ENCODE assay signal across 13 cellular contexts in the genomic region with DNA sequence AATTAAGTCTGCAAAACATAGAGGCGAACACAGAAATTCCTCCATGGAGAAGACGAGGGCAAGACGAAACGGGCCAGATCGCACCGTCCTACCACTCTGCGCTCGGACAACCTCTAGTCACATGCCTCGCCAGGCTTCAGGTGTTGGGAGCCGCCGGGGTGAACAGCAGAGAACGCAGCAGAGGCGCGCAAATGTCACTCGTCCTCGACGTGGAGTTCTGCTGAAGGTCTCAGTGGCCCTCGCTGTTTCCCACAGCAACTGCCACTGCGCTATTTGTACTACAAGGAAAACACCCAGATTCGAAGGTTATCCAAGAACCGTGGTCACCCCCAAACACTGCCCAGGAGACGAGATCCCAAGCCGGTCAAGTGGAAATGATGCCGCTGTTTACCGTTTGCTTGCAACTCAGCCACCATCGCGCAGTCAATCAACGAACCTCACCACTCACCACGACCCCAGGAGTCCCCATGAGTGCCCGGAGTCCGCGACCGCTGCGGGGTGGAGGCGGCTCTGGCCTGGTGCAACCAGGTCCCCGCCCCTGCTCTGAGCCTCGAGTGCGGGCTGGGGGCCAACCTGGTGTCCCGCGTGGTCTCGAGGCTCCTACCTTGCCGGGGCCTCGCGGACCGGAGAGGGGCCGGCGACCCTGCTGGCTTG. TPM values are rescaled to one million over a fixed set of nuclear protein-coding genes. Genes with fewer than 3 reads are reported as not detected.
DNase-seq lines count a peak whose midpoint lies in the region; ATAC-seq and TF ChIP-seq lines count a peak whose summit lies in the region.
"Had no signal": no experiment of that assay in that cellular context is flagged by ENCODE, and none has a peak within 500 bp of the region (broad histone marks: within the 10 kb centered on the region; RNA-seq: fewer than 3 reads in every experiment).

No MANE protein-coding gene starts in this region.

- peak overlapping the region; percentile 78 for H3K4me2 ChIP-seq in GM23338

- no peaks in the 10 kb centered on the region for H3K9me3 ChIP-seq in breast epithelium
- H3K9me3 ChIP-seq in lower lobe of right lung = no peaks in the 10 kb centered on the region
- no peaks in the 10 kb centered on the region for H3K9me3 ChIP-seq in skeletal muscle tissue (ENCODE audit: control insufficient read depth in 3 of 3, low read length in 3 of 3)
- H3K9me3 ChIP-seq: right lobe of liver had no signal

- H3K9me2 ChIP-seq in GM23338 (ENCODE audit: insufficient read depth) = no peaks in the 10 kb centered on the region

- in situ Hi-C loops in G401 (cut with HindIII; ENCODE audit: low sequenced_read_pairs) = no loop called here

- peaks cover 29% of the 10 kb centered on the region; the same call in 1 of the 2 replicates for H3F3A ChIP-seq in GM23338 (replicated peaks; ENCODE audit: low read depth)

- no peaks in the 10 kb centered on the region; the same call in 1 of the 3 replicates for H3K9me3 Mint-ChIP-seq in GM23338
- H3K9me3 Mint-ChIP-seq: activated CD4-positive, alpha-beta T cell treated with anti-CD3 and anti-CD28 coated beads, Interleukin-2, amount 10 ng/mL, durations not matched to agents 24 days and 14 days; T-helper 1 cell treated with Interleukin-12 subunit alpha and Interleukin-12 subunit beta and Interleukin-4 antibody, amounts not matched to agents 30 μg/mL and 1 μg/mL, for 36 hours had no signal

- TF ChIP-seq CTCF in GM23338 (conservative IDR thresholded peaks at IDR 0.05; ENCODE audit: low read depth in 2 of 2) (no peak), breast epithelium (IDR thresholded peaks at IDR 0.05) (no peak), lower lobe of right lung (IDR thresholded peaks at IDR 0.05) (no peak)

- H3K36me3 ChIP-seq in GM23338 (ENCODE audit: insufficient read depth) (no peaks in the 10 kb centered on the region), breast epithelium (no peaks in the 10 kb centered on the region), lower lobe of right lung (no peaks in the 10 kb centered on the region), skeletal muscle tissue (ENCODE audit: control insufficient read depth in 3 of 3, insufficient read depth in 3 of 3, low read length in 3 of 3) (peaks cover 0 to 2% (median 0%) of the 10 kb centered on the region in 3 donors)
- H3K36me3 ChIP-seq: right lobe of liver had no signal

- H4K20me1 ChIP-seq in GM23338 (replicated peaks; ENCODE audit: insufficient read depth) = peaks cover 40% of the 10 kb centered on the region

- DNase-seq in GM23338 (ENCODE audit: low spot score) (no peak), breast epithelium (ENCODE audit: low spot score in 2 of 2) (no peak), lower lobe of right lung (peak; percentile 51), RPMI8226 (no peak), activated T-cell treated with anti-CD3 and anti-CD28 coated beads for 4 hours (no peak), G401 (ENCODE audit: low spot score) (no peak)
- no peak for DNase-seq in stimulated activated CD4-positive, alpha-beta T cell treated with anti-CD3 and anti-CD28 coated beads, Interleukin-15, amount 100 ng/mL, for 24 hours
- DNase-seq: activated CD4-positive, alpha-beta T cell treated with anti-CD3 and anti-CD28 coated beads, Interleukin-2, amount 10 ng/mL, durations not matched to agents 24 days and 14 days; EL; foreskin fibroblast; right lobe of liver had no signal

- H3K9ac ChIP-seq in skeletal muscle tissue (ENCODE audit: low read depth in 1 of 3, low read length in 3 of 3) = no peak overlapping the region

- peaks cover 100% of the 10 kb centered on the region for H3K79me2 ChIP-seq in GM23338 (replicated peaks; ENCODE audit: insufficient read depth)

- H3K27me3 Mint-ChIP-seq in GM23338 (ENCODE audit: insufficient read depth, low read depth, poor library complexity) = peaks cover 23% of the 10 kb centered on the region

- H3K27me3 ChIP-seq in GM23338 (ENCODE audit: insufficient read depth) (no peaks in the 10 kb centered on the region), breast epithelium (no peaks in the 10 kb centered on the region), lower lobe of right lung (ENCODE audit: low read depth) (no peaks in the 10 kb centered on the region), skeletal muscle tissue (ENCODE audit: control insufficient read depth in 3 of 3, insufficient read depth in 3 of 3, low read length in 3 of 3) (no peaks in the 10 kb centered on the region)

- peak overlapping the region; percentile 98 for H3K27ac ChIP-seq in GM23338 (ENCODE audit: low read depth)
- peak overlapping the region; percentile 87 to 99 for H3K27ac ChIP-seq in breast epithelium
- H3K27ac ChIP-seq in lower lobe of right lung = peak overlapping the region; percentile 61
- H3K27ac ChIP-seq in skeletal muscle tissue (ENCODE audit: low read depth, low read length) = peak overlapping the region; percentile 11
- H3K27ac ChIP-seq: right lobe of liver had no signal

- H3K4me3 ChIP-seq in GM23338 = peak overlapping the region; percentile 90
- peak overlapping the region in 2 of 3 donors; percentile 47 to 61 for H3K4me3 ChIP-seq in breast epithelium
- peak overlapping the region; percentile 46 for H3K4me3 ChIP-seq in lower lobe of right lung
- no peak overlapping the region for H3K4me3 ChIP-seq in skeletal muscle tissue (ENCODE audit: low read length in 3 of 3)
- H3K4me3 ChIP-seq: right lobe of liver had no signal

- peaks cover 79% of the 10 kb centered on the region for H3K4me1 ChIP-seq in GM23338 (ENCODE audit: insufficient read depth)
- peaks cover 9 to 47% of the 10 kb centered on the region in 2 donors for H3K4me1 ChIP-seq in breast epithelium
- H3K4me1 ChIP-seq in lower lobe of right lung = peaks cover 94% of the 10 kb centered on the region
- H3K4me1 ChIP-seq in skeletal muscle tissue (ENCODE audit: control insufficient read depth in 3 of 3, insufficient read depth in 3 of 3, low read length in 3 of 3) = peaks cover 73 to 91% (median 81%) of the 10 kb centered on the region in 3 donors

- peaks cover 90% of the 10 kb centered on the region for H3K4me1 Mint-ChIP-seq in GM23338
- H3K4me1 Mint-ChIP-seq: activated CD4-positive, alpha-beta T cell treated with anti-CD3 and anti-CD28 coated beads, Interleukin-2, amount 10 ng/mL, durations not matched to agents 24 days and 14 days had no signal

- intact Hi-C loops in breast epithelium (cut with DNase I; ENCODE audit: low total_unique reads) = no loop called here
- intact Hi-C loops in lower lobe of right lung (cut with DNase I) = no loop called here

- no peak overlapping the region for H2AFZ ChIP-seq in GM23338

- peaks cover 70% of the 10 kb centered on the region for H3K36me3 Mint-ChIP-seq in GM23338 (ENCODE audit: low read depth)

- peak overlapping the region; percentile 91 for H3K27ac Mint-ChIP-seq in GM23338
- H3K27ac Mint-ChIP-seq: activated CD4-positive, alpha-beta T cell treated with anti-CD3 and anti-CD28 coated beads, Interleukin-2, amount 10 ng/mL, durations not matched to agents 24 days and 14 days; T-helper 1 cell treated with Interleukin-12 subunit alpha and Interleukin-12 subunit beta and Interleukin-4 antibody, amounts not matched to agents 30 μg/mL and 1 μg/mL, for 36 hours had no signal

- peak; percentile 10 for ATAC-seq in GM23338
- no peak for ATAC-seq in lower lobe of right lung

- TF ChIP-seq POLR2A in breast epithelium (IDR thresholded peaks at IDR 0.05) = no peak

- H3K4me3 Mint-ChIP-seq in GM23338 = peak overlapping the region; percentile 70
- H3K4me3 Mint-ChIP-seq: activated CD4-positive, alpha-beta T cell treated with anti-CD3 and anti-CD28 coated beads, Interleukin-2, amount 10 ng/mL, durations not matched to agents 24 days and 14 days; T-helper 1 cell treated with Interleukin-12 subunit alpha and Interleukin-12 subunit beta and Interleukin-4 antibody, amounts not matched to agents 30 μg/mL and 1 μg/mL, for 36 hours had no signal

TF ChIP-seq in GM23338, 12 proteins besides CTCF, POLR2A, EP300 and RAD21:
- TF ChIP-seq, protein P1, sequence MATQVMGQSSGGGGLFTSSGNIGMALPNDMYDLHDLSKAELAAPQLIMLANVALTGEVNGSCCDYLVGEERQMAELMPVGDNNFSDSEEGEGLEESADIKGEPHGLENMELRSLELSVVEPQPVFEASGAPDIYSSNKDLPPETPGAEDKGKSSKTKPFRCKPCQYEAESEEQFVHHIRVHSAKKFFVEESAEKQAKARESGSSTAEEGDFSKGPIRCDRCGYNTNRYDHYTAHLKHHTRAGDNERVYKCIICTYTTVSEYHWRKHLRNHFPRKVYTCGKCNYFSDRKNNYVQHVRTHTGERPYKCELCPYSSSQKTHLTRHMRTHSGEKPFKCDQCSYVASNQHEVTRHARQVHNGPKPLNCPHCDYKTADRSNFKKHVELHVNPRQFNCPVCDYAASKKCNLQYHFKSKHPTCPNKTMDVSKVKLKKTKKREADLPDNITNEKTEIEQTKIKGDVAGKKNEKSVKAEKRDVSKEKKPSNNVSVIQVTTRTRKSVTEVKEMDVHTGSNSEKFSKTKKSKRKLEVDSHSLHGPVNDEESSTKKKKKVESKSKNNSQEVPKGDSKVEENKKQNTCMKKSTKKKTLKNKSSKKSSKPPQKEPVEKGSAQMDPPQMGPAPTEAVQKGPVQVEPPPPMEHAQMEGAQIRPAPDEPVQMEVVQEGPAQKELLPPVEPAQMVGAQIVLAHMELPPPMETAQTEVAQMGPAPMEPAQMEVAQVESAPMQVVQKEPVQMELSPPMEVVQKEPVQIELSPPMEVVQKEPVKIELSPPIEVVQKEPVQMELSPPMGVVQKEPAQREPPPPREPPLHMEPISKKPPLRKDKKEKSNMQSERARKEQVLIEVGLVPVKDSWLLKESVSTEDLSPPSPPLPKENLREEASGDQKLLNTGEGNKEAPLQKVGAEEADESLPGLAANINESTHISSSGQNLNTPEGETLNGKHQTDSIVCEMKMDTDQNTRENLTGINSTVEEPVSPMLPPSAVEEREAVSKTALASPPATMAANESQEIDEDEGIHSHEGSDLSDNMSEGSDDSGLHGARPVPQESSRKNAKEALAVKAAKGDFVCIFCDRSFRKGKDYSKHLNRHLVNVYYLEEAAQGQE (IDR thresholded peaks at IDR 0.05; ENCODE audit: unreplicated experiment) = no peak
- 0 out of 2 replicates have a peak, but pooled peaks have one; percentile 34 for TF ChIP-seq POLR2AphosphoS5 (IDR thresholded peaks at IDR 0.05; ENCODE audit: low read depth)

RNA-seq across cellular contexts. Expression of a gene that starts 9.1 kb away (rescaled TPM):
- total RNA-seq in GM23338 (2014; rRNA removed; shearing (Covaris generic)) = 233 and 265 TPM in 2 replicates
- 133 and 138 TPM in 2 replicates for polyA plus RNA-seq in GM23338 (2016; fragmentation: Nextera tagmentation; extraction: Ambion mirVana)
- total RNA-seq in breast epithelium (10 to 100 TPM; 53.1 to 91.2 (median 65.9) TPM), lower lobe of right lung (73.0 TPM), skeletal muscle tissue (32.9 TPM)
- total RNA-seq in G401 (2014; rRNA removed; shearing (Covaris generic)) = 85.3 and 98.5 TPM in 2 replicates

Comparison
In these comparisons a context has a peak if more than half of its experiments do, and no peak if none do; other contexts are left out.
1. H3K27ac ChIP-seq: peak in every context shown above with its lines; median percentile 98 in GM23338; 93 in breast epithelium; 61 in lower lobe of right lung; 11 in skeletal muscle tissue.
2. H3K4me3 ChIP-seq: peak in GM23338 (single experiment), breast epithelium (2 of 3) and lower lobe of right lung (single experiment); none in skeletal muscle tissue (0 of 3).